14 cellular contexts compared by ENCODE assay signal in genomic region chr4:140046573-140046972, GRCh38.
A peak's percentile ranks its signal among the peaks of the same experiment; 100 is the strongest.
DNase-seq lines count a peak whose midpoint lies in the region; ATAC-seq and TF ChIP-seq lines count a peak whose summit lies in the region.
"Had no signal": no experiment of that assay in that cellular context is flagged by ENCODE, and none has a peak within 500 bp of the region (broad histone marks: within the 10 kb centered on the region; RNA-seq: fewer than 3 reads in every experiment).

No MANE protein-coding gene starts in this region.

- H3K9me3 ChIP-seq in HEK293 (ENCODE audit: control insufficient read depth, insufficient read depth, low read depth, low read length) (no peaks in the 10 kb centered on the region), esophagus muscularis mucosa (no peaks in the 10 kb centered on the region), gastrocnemius medialis (no peaks in the 10 kb centered on the region)
- H3K9me3 ChIP-seq: tibial nerve had no signal

- no peak for TF ChIP-seq CTCF in HEK293 (tag by site-specific recombination; IDR thresholded peaks at IDR 0.05)
- no peak for TF ChIP-seq CTCF in esophagus muscularis mucosa (IDR thresholded peaks at IDR 0.05)
- no peak for TF ChIP-seq CTCF in gastrocnemius medialis (IDR thresholded peaks at IDR 0.05 in 4 of 5, conservative IDR thresholded peaks at IDR 0.05 in 1 of 5)

- CTCF ChIA-PET in HEK293 (lab: Yijun Ruan, JAX), result no interaction called here

- in situ Hi-C loops in gastrocnemius medialis (cut with MboI; ENCODE audit: low sequenced_read_pairs in 4 of 4), result loop anchor here in 2 of 4 donors (10.0 kb wide), 2 partner anchors 208 to 312 kb away; no protein-coding TSS in a partner anchor

- H3K4me1 ChIP-seq in HEK293 (ENCODE audit: control insufficient read depth, insufficient read depth, low read length) (peaks cover 7% of the 10 kb centered on the region; the same call in 1 of the 2 replicates), esophagus muscularis mucosa (peaks cover 25 to 51% (median 45%) of the 10 kb centered on the region in 4 donors), gastrocnemius medialis (peaks cover 24 to 26% of the 10 kb centered on the region in 2 donors)

- no peaks in the 10 kb centered on the region for H3K27me3 ChIP-seq in esophagus muscularis mucosa
- H3K27me3 ChIP-seq in gastrocnemius medialis, result no peaks in the 10 kb centered on the region
- H3K27me3 ChIP-seq: foreskin keratinocyte, tibial nerve had no signal

- no peaks in the 10 kb centered on the region for H3K36me3 ChIP-seq in HEK293 (ENCODE audit: control insufficient read depth in 2 of 2, insufficient read depth in 1 of 2, low read length in 2 of 2)
- H3K36me3 ChIP-seq in esophagus muscularis mucosa, result no peaks in the 10 kb centered on the region
- no peaks in the 10 kb centered on the region for H3K36me3 ChIP-seq in gastrocnemius medialis
- H3K36me3 ChIP-seq: tibial nerve had no signal

- no peak overlapping the region for H3K4me3 ChIP-seq in HEK293 (ENCODE audit: low read depth, low read length)
- no peak overlapping the region for H3K4me3 ChIP-seq in esophagus muscularis mucosa
- H3K4me3 ChIP-seq in gastrocnemius medialis, result no peak overlapping the region
- H3K4me3 ChIP-seq: tibial nerve had no signal

- TF ChIP-seq EP300 in esophagus muscularis mucosa (IDR thresholded peaks at IDR 0.05), result no peak

- POLR2A ChIA-PET in HEK293 (lab: Yijun Ruan, JAX), result interaction anchor here (0.6 kb wide), 1 partner anchor 381 kb away, joined by 3 read pairs; no protein-coding TSS in a partner anchor

- peak; percentile 30 for DNase-seq in OCI-M2 (lab: John Stamatoyannopoulos, UW; ENCODE audit: unreplicated experiment)
- no peak for DNase-seq in esophagus muscularis mucosa (ENCODE audit: extremely low spot score)
- DNase-seq in gastrocnemius medialis, result no peak
- no peak for DNase-seq in epidermal melanocyte (ENCODE audit: insufficient read length, low spot score)
- DNase-seq in middle frontal gyrus (ENCODE audit: extremely low spot score, low spot score), result no peak
- no peak for DNase-seq in NCI-H345 treated with DMSO at 0.1 percent for 48 hours (lab: John Stamatoyannopoulos, UW; ENCODE audit: unreplicated experiment)
- DNase-seq: foreskin keratinocyte, naive B cell, NCI-H226 had no signal

- WGBS in esophagus muscularis mucosa, result 74% methylated on average over 5 of the region's 5 CpGs

- ATAC-seq in gastrocnemius medialis (no peak), HG03095 (IDR thresholded peaks at IDR 0.05; ENCODE audit: unreplicated experiment) (no peak)
- ATAC-seq: activated naive CD4-positive, alpha-beta T cell treated with anti-CD3 and anti-CD28 coated beads, Interleukin-2, amount 50 U/mL, for 72 hours; foreskin keratinocyte had no signal

- no peak overlapping the region for H3K27ac ChIP-seq in HEK293 (ENCODE audit: extremely low read depth, low read depth, low read length)
- peak overlapping the region; percentile 74 to 82 (median 76) for H3K27ac ChIP-seq in esophagus muscularis mucosa (replicated peaks in 1 of 4)
- H3K27ac ChIP-seq in gastrocnemius medialis, result peak overlapping the region in 3 of 4 donors; percentile 64 to 74 (median 71)
- H3K27ac ChIP-seq: foreskin keratinocyte, RWPE1, tibial nerve had no signal

- intact Hi-C loops in esophagus muscularis mucosa (cut with DNase I), result loop anchor here (5.0 kb wide), 1 partner anchor 106 kb away; the partner anchor contains the start of gene MAML3
- intact Hi-C loops in gastrocnemius medialis (cut with DNase I; ENCODE audit: low total_unique reads), result loop anchor here (2.0 to 10.0 kb wide), 4 partner anchors 44 to 306 kb away; no protein-coding TSS in a partner anchor

- TF ChIP-seq POLR2A in esophagus muscularis mucosa (IDR thresholded peaks at IDR 0.05; ENCODE audit: low read depth), result no peak
- TF ChIP-seq POLR2A in gastrocnemius medialis (IDR thresholded peaks at IDR 0.05), result no peak

TF ChIP-seq in HEK293, 187 proteins besides CTCF, POLR2A, EP300 and RAD21:
- TF ChIP-seq ZNF24 (tag by site-specific recombination; IDR thresholded peaks at IDR 0.05) (no peak), ZNF692 (tag by site-specific recombination; IDR thresholded peaks at IDR 0.05) (0 out of 2 replicates have a peak, but pooled peaks have one; percentile 45), PRDM10 (tag by site-specific recombination; IDR thresholded peaks at IDR 0.05) (peak; percentile 67; the same call in 1 of the 2 replicates)
